Comparison of ENCODE assay signal across 27 cellular contexts in the genomic region with DNA sequence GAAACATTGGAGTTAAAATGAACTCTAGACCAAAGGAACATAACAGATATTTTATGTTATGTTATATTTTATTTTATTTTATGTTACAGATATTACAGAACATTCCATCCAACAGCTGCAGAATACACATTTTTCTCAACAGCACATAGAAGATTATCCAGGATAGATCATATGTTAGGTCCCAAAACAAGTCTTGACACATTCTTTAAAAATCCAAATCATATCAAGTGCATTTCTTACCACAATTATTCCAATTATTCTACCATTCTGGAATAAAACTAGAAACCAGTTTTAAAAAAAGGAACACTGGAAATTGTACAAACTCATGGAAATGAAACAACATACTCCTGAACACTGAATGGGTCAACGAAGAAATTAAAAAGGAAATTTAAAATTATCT. TPM values are rescaled to one million over a fixed set of nuclear protein-coding genes. Genes with fewer than 3 reads are reported as not detected.
"Had no signal": no experiment of that assay in that cellular context is flagged by ENCODE, and none has a peak within 500 bp of the region (broad histone marks: within the 10 kb centered on the region; RNA-seq: fewer than 3 reads in every experiment).

No MANE protein-coding gene starts in this region.

- H3K27ac ChIP-seq: colonic mucosa, coronary artery, dorsolateral prefrontal cortex, epithelial cell of prostate, esophagus muscularis mucosa, esophagus squamous epithelium, foreskin keratinocyte, gastroesophageal sphincter, heart left ventricle, heart right ventricle had no signal

- H3K4me3 ChIP-seq: colonic mucosa, coronary artery, dorsolateral prefrontal cortex, esophagus muscularis mucosa, esophagus squamous epithelium, gastroesophageal sphincter, heart left ventricle, heart right ventricle had no signal

- H3K4me3 Mint-ChIP-seq: dendritic cell treated with granulocyte-macrophage colony-stimulating factor and Interleukin-4, amounts not matched to agents 40 ng/mL and 50 ng/mL, for 4 days; effector memory CD8-positive, alpha-beta T cell; endodermal cell had no signal

- H3K36me3 ChIP-seq: colonic mucosa, esophagus muscularis mucosa, esophagus squamous epithelium, gastroesophageal sphincter, heart left ventricle, heart right ventricle had no signal

- FAIRE-seq: colon, endometrium, endothelial cell of umbilical vein had no signal

- H3K27ac Mint-ChIP-seq: dendritic cell treated with granulocyte-macrophage colony-stimulating factor and Interleukin-4, amounts not matched to agents 40 ng/mL and 50 ng/mL, for 4 days; effector memory CD8-positive, alpha-beta T cell; endodermal cell had no signal

- H3K27me3 Mint-ChIP-seq: dendritic cell treated with granulocyte-macrophage colony-stimulating factor and Interleukin-4, amounts not matched to agents 40 ng/mL and 50 ng/mL, for 4 days had no signal

- H3K4me1 ChIP-seq: colonic mucosa, esophagus muscularis mucosa, esophagus squamous epithelium, foreskin keratinocyte, gastroesophageal sphincter, heart left ventricle, heart right ventricle had no signal

- ATAC-seq: effector memory CD8-positive, alpha-beta T cell; esophagus mucosa; foreskin keratinocyte; gastroesophageal sphincter; heart left ventricle; heart right ventricle had no signal

- H3K4me1 Mint-ChIP-seq: endodermal cell had no signal

- DNase-seq: colonic mucosa; cortex of kidney; dermis blood vessel endothelial cell; dorsolateral prefrontal cortex; effector CD4-positive, alpha-beta T cell; effector CD8-positive, alpha-beta T cell; effector memory CD4-positive, alpha-beta T cell; effector memory CD8-positive, alpha-beta T cell; endodermal cell; erythroblast; esophagus squamous epithelium; foreskin fibroblast; foreskin keratinocyte; foreskin melanocyte; glutamatergic neuron; head of caudate nucleus; heart left ventricle; heart right ventricle had no signal

- H3K9me3 ChIP-seq: colonic mucosa had no signal

- H3K27me3 ChIP-seq: colonic mucosa, dorsolateral prefrontal cortex, esophagus muscularis mucosa, esophagus squamous epithelium, foreskin keratinocyte, gastroesophageal sphincter, heart left ventricle, heart right ventricle had no signal

RNA-seq across cellular contexts. Expression of a gene that starts 31.7 kb away (rescaled TPM):
- total RNA-seq: esophagus mucosa, esophagus squamous epithelium had no signal
